18 cellular contexts compared by ENCODE assay signal in genomic region chr14:39755269-39755878, GRCh38.
A peak's percentile ranks its signal among the peaks of the same experiment; 100 is the strongest.
DNase-seq lines count a peak whose midpoint lies in the region; ATAC-seq, FAIRE-seq and TF ChIP-seq lines count a peak whose summit lies in the region.
"Had no signal": no experiment of that assay in that cellular context is flagged by ENCODE, and none has a peak within 500 bp of the region (broad histone marks: within the 10 kb centered on the region; RNA-seq: fewer than 3 reads in every experiment).

No MANE protein-coding gene starts in this region.

- no peak for TF ChIP-seq EP300 in GM12878 (IDR thresholded peaks at IDR 0.05; ENCODE audit: borderline replicate concordance in 1 of 2, control insufficient read depth in 1 of 2, low read depth in 2 of 2, low read length in 2 of 2)

- POLR2A ChIA-PET in GM12878 (lab: Charles Lee) = no interaction called here

- no peak overlapping the region for H3K4me3 Mint-ChIP-seq in glutamatergic neuron (ENCODE audit: unreplicated experiment)
- H3K4me3 Mint-ChIP-seq: activated CD4-positive, alpha-beta T cell treated with anti-CD3 and anti-CD28 coated beads, Interleukin-2, amount 10 ng/mL, durations not matched to agents 7 days and 5 days had no signal

- H4K20me1 ChIP-seq in GM12878 (ENCODE audit: control insufficient read depth, insufficient read depth) = no peaks in the 10 kb centered on the region

- no peak overlapping the region for H3K9ac ChIP-seq in GM12878 (ENCODE audit: control insufficient read depth, insufficient read depth, low read length)

- CTCF ChIA-PET in GM12878 (lab: Yijun Ruan, JAX) = no interaction called here

- H3K4me1 ChIP-seq in GM12878 (ENCODE audit: control insufficient read depth, insufficient read depth, low read length) = no peaks in the 10 kb centered on the region
- H3K4me1 ChIP-seq: left ventricle myocardium inferior, SJSA1 had no signal

- TF ChIP-seq POLR2A in GM12878 (IDR thresholded peaks at IDR 0.05; ENCODE audit: low read depth, low read length) = no peak

- H3K36me3 ChIP-seq in GM12878 (ENCODE audit: control insufficient read depth in 2 of 2, insufficient read depth in 2 of 2, low read length in 1 of 2) = no peaks in the 10 kb centered on the region
- H3K36me3 ChIP-seq: left ventricle myocardium inferior, SJSA1 had no signal

- H3K4me1 Mint-ChIP-seq in glutamatergic neuron (ENCODE audit: low read depth, unreplicated experiment) = no peaks in the 10 kb centered on the region
- H3K4me1 Mint-ChIP-seq: activated CD4-positive, alpha-beta T cell treated with anti-CD3 and anti-CD28 coated beads, Interleukin-2, amount 10 ng/mL, durations not matched to agents 7 days and 5 days had no signal

- SMC1A ChIA-PET in GM12878 (lab: Charles Lee; ENCODE audit: uncharacterized antibody, unreplicated experiment) = no interaction called here

- H2AFZ ChIP-seq in GM12878 (ENCODE audit: control insufficient read depth, low read depth, low read length) = no peak overlapping the region

- H3K36me3 Mint-ChIP-seq in glutamatergic neuron (ENCODE audit: unreplicated experiment) = no peaks in the 10 kb centered on the region

- RAD21 ChIA-PET in GM12878 (lab: Charles Lee; ENCODE audit: unreplicated experiment) = no interaction called here

- no peaks in the 10 kb centered on the region for H3K79me2 ChIP-seq in GM12878 (ENCODE audit: control insufficient read depth, insufficient read depth, low read length)

- H3K9me3 Mint-ChIP-seq in glutamatergic neuron (ENCODE audit: unreplicated experiment) = no peaks in the 10 kb centered on the region

- no peaks in the 10 kb centered on the region for H3K9me3 ChIP-seq in GM12878 (replicated peaks; ENCODE audit: control insufficient read depth, insufficient read depth, low read length)
- H3K9me3 ChIP-seq: left ventricle myocardium inferior, SJSA1 had no signal

- H3K27ac Mint-ChIP-seq in glutamatergic neuron (ENCODE audit: unreplicated experiment) = no peak overlapping the region
- H3K27ac Mint-ChIP-seq: activated CD4-positive, alpha-beta T cell treated with anti-CD3 and anti-CD28 coated beads, Interleukin-2, amount 10 ng/mL, durations not matched to agents 7 days and 5 days had no signal

- in situ Hi-C loops in GM12878 (cut with MboI) = no loop called here

- ATAC-seq in GM18873 (IDR thresholded peaks at IDR 0.05; ENCODE audit: low FRiP score, unreplicated experiment) (peak; percentile 87), GM21529 (IDR thresholded peaks at IDR 0.05; ENCODE audit: unreplicated experiment) (peak; percentile 56), HG03108 (IDR thresholded peaks at IDR 0.05; ENCODE audit: unreplicated experiment) (peak; percentile 90), GM12878 (peak; percentile 64)
- ATAC-seq: esophagus mucosa had no signal

- intact Hi-C loops in GM12878 (cut with micrococcal nuclease; ENCODE audit: unreplicated experiment) = no loop called here

- no TSS peak for BruUV-seq in GM12878 (replicated peaks; lab: Mats Ljungman, UMichigan)

- TF ChIP-seq CTCF in GM12878 (IDR thresholded peaks at IDR 0.05 in 2 of 3, conservative IDR thresholded peaks at IDR 0.05 in 1 of 3; ENCODE audit: control insufficient read depth in 2 of 3, extremely low read depth in 1 of 3, insufficient read depth in 1 of 3, low read depth in 3 of 3, low read length in 3 of 3) (no peak), glutamatergic neuron (IDR thresholded peaks at IDR 0.05; ENCODE audit: partially characterized antibody, unreplicated experiment) (no peak)

- FAIRE-seq in GM12878 (lab: Jason Lieb, UNC) = no peak

- H3K27me3 Mint-ChIP-seq in glutamatergic neuron (ENCODE audit: unreplicated experiment) = no peaks in the 10 kb centered on the region
- H3K27me3 Mint-ChIP-seq: activated CD4-positive, alpha-beta T cell treated with anti-CD3 and anti-CD28 coated beads, Interleukin-2, amount 10 ng/mL, durations not matched to agents 7 days and 5 days had no signal

- H3K4me3 ChIP-seq in GM12878 = no peak overlapping the region
- H3K4me3 ChIP-seq: left ventricle myocardium inferior, SJSA1 had no signal

- 0 out of 2 replicates have a peak, but pooled peaks have one; percentile 18 for TF ChIP-seq RAD21 in GM12878 (IDR thresholded peaks at IDR 0.05; ENCODE audit: insufficient read depth, low read depth, low read length)

- no peak for DNase-seq in GM12878 (ENCODE audit: low read depth, low spot score)
- no peak for DNase-seq in SIG-M5 treated with dmso at 0.1 percent for 504 hours (lab: John Stamatoyannopoulos, UW; ENCODE audit: unreplicated experiment)
- DNase-seq in hepatic stellate cell (ENCODE audit: low spot score) = no peak
- no peak for DNase-seq in glutamatergic neuron
- DNase-seq in NCI-H510A (lab: John Stamatoyannopoulos, UW) = no peak
- DNase-seq: activated CD4-positive, alpha-beta T cell treated with anti-CD3 and anti-CD28 coated beads, Interleukin-2, amount 10 ng/mL, durations not matched to agents 7 days and 5 days; aorta; Calu3; cortex of kidney; H7; hippocampal formation; left ventricle myocardium inferior; NCI-H1105 had no signal

- no peak overlapping the region for H3K4me2 ChIP-seq in GM12878 (ENCODE audit: control insufficient read depth, insufficient read depth)

- no peak overlapping the region for H3K27ac ChIP-seq in GM12878 (ENCODE audit: control insufficient read depth, insufficient read depth)
- H3K27ac ChIP-seq: left ventricle myocardium inferior, SJSA1 had no signal

- H3K27me3 ChIP-seq in GM12878 (replicated peaks in 1 of 2; ENCODE audit: control insufficient read depth in 2 of 2, insufficient read depth in 2 of 2, low read length in 1 of 2) = no peaks in the 10 kb centered on the region
- H3K27me3 ChIP-seq: SJSA1 had no signal

TF ChIP-seq in GM12878, 131 proteins besides CTCF, POLR2A, EP300 and RAD21:
- TF ChIP-seq EGR1 (IDR thresholded peaks at IDR 0.05; ENCODE audit: borderline replicate concordance in 1 of 2, low read depth in 2 of 2, low read length in 2 of 2) (no peak), RUNX3 (IDR thresholded peaks at IDR 0.05; ENCODE audit: low read length) (0 out of 2 replicates have a peak, but pooled peaks have one; percentile 13)
